Comparison of ENCODE assay signal across 24 cellular contexts in the genomic region with DNA sequence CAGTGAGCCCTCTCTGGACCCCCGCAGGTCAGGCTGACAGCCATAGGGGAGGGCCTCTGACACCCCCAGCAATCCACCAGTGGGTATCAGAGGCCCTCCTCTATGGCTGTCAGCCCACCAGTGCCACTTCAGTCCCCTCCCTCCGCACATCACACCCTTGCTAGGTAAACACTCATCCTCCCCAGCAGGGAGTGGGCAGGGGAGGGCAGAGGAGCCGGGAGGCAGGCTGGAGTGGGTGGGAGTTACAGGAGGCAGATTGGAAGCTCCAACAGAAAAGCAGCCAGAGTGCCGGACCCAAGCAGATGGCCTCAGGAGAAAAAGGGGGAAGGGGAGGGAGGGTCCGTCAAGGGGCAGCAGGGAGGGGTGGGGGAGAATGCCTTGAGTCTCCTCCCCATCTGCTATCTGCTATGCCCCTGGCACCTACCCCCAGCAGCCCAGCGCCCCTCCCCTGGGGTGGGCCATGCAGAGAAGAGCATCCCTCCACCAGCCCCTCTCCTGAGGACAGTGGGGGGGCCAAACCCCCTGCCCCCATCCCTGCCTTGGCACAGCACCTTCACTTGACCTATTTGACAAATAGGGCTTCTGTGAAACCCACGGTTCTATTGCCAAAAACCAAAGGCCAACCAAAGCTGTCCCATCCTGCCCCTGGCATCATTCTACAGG. TPM values are rescaled to one million over a fixed set of nuclear protein-coding genes. Genes with fewer than 3 reads are reported as not detected.
DNase-seq lines count a peak whose midpoint lies in the region; ATAC-seq and TF ChIP-seq lines count a peak whose summit lies in the region.
"Had no signal": no experiment of that assay in that cellular context is flagged by ENCODE, and none has a peak within 500 bp of the region (broad histone marks: within the 10 kb centered on the region; RNA-seq: fewer than 3 reads in every experiment).

No MANE protein-coding gene starts in this region.

- H3K27ac ChIP-seq in SK-N-SH (ENCODE audit: low read depth in 2 of 2, low read length in 1 of 2) = no peak overlapping the region
- H3K27ac ChIP-seq in angular gyrus (ENCODE audit: low read depth, low read length) = peak overlapping the region; percentile 45
- H3K27ac ChIP-seq: BLaER1, esophagus squamous epithelium, gastrocnemius medialis, HL-60, Peyer's patch, SK-N-MC, stomach had no signal

- H3F3A ChIP-seq in SK-N-SH (replicated peaks; ENCODE audit: insufficient read depth) = no peaks in the 10 kb centered on the region

- no peak for TF ChIP-seq RAD21 in SK-N-SH (IDR thresholded peaks at IDR 0.05; ENCODE audit: low read length)

- no peaks in the 10 kb centered on the region for H3K9me3 ChIP-seq in SK-N-SH
- H3K9me3 ChIP-seq: Caco-2, esophagus squamous epithelium, gastrocnemius medialis, Peyer's patch, stomach had no signal

- H3K9me2 ChIP-seq in SK-N-SH = no peaks in the 10 kb centered on the region

- no peaks in the 10 kb centered on the region for H3K79me2 ChIP-seq in SK-N-SH (ENCODE audit: insufficient read depth)

- no peak overlapping the region for H3K9ac ChIP-seq in SK-N-SH
- H3K9ac ChIP-seq: BLaER1 had no signal

- peaks cover 3% of the 10 kb centered on the region; the same call in 1 of the 2 replicates for H4K20me1 ChIP-seq in SK-N-SH (ENCODE audit: insufficient read depth)

- 7% methylated on average over 5 of the region's 7 CpGs for WGBS in SK-N-SH (ENCODE audit: low lambda C conversion rate)

- no peak overlapping the region for H3K4me3 ChIP-seq in SK-N-SH (ENCODE audit: low read depth in 2 of 2, low read length in 1 of 2)
- H3K4me3 ChIP-seq: BLaER1, esophagus squamous epithelium, gastrocnemius medialis, Peyer's patch, SK-N-MC, stomach had no signal

- DNase-seq in SK-N-SH (peak; percentile 48), GM13976 (ENCODE audit: low spot score) (peak; percentile 24), omental fat pad (ENCODE audit: low spot score) (peak; percentile 12), HUDEP-2 (lab: John Stamatoyannopoulos, UW; ENCODE audit: unreplicated experiment in 76 of 76) (no peak), SIG-M5 (lab: John Stamatoyannopoulos, UW) (no peak)
- DNase-seq: ACHN; activated CD8-positive, alpha-beta memory T cell treated with anti-CD3 and anti-CD28 coated beads, Interleukin-2, amount 50 U/mL, for 48 hours; Caco-2; effector memory CD8-positive, alpha-beta T cell; esophagus squamous epithelium; gastrocnemius medialis; kidney glomerular epithelial cell; NCI-H1436; stimulated activated CD4-positive, alpha-beta T cell treated with anti-CD3 and anti-CD28 coated beads, Interleukin-12 subunit alpha, Interleukin-12 subunit beta, amount 100 ng/mL, for 4 hours; stimulated activated CD4-positive, alpha-beta T cell treated with anti-CD3 and anti-CD28 coated beads, Interleukin-4, amount 100 ng/mL, for 4 hours; trophoblast cell had no signal

- CTCF ChIA-PET in SK-N-SH (lab: Yijun Ruan, JAX) = interaction anchor here (0.5 to 1.0 kb wide), 2 partner anchors 9 to 17 kb away, joined by 3 to 5 read pairs; no protein-coding TSS in a partner anchor

- peaks cover 0 to 10% of the 10 kb centered on the region in 2 experiments; a peak in 1 of 4 replicates for H3K4me1 ChIP-seq in SK-N-SH (ENCODE audit: control insufficient read depth in 1 of 2, insufficient read depth in 2 of 2, low read depth in 1 of 2, low read length in 1 of 2)
- H3K4me1 ChIP-seq: Caco-2, gastrocnemius medialis had no signal

- TF ChIP-seq CTCF in SK-N-SH (IDR thresholded peaks at IDR 0.05) (no peak), GM13976 (IDR thresholded peaks at IDR 0.05; ENCODE audit: borderline replicate concordance, control extremely low read depth, extremely low read depth, insufficient read depth, missing control alignments) (no peak), omental fat pad (IDR thresholded peaks at IDR 0.05) (no peak)

- no peak for TF ChIP-seq EP300 in SK-N-SH (IDR thresholded peaks at IDR 0.05; ENCODE audit: borderline replicate concordance in 1 of 2, low read depth in 1 of 2, low read length in 1 of 2)

- H2AFZ ChIP-seq in SK-N-SH (ENCODE audit: low read depth) = no peak overlapping the region

- H3K36me3 ChIP-seq in SK-N-SH (replicated peaks in 1 of 2; ENCODE audit: control insufficient read depth in 1 of 2, insufficient read depth in 2 of 2, low read length in 1 of 2) = no peaks in the 10 kb centered on the region
- H3K36me3 ChIP-seq: BLaER1, esophagus squamous epithelium, gastrocnemius medialis, Peyer's patch, stomach had no signal

- ATAC-seq in SK-N-SH treated with all-trans-retinoic acid at 6 μM for 48 hours (no peak), omental fat pad (ENCODE audit: low FRiP score) (no peak), GM18907 (IDR thresholded peaks at IDR 0.05; ENCODE audit: unreplicated experiment) (no peak)
- ATAC-seq: effector memory CD8-positive, alpha-beta T cell; gastrocnemius medialis had no signal

- H3K27me3 ChIP-seq in SK-N-SH (ENCODE audit: insufficient read depth) = peaks cover 39% of the 10 kb centered on the region

- in situ Hi-C loops in GM13976 (cut with MboI; ENCODE audit: low sequenced_read_pairs, unreplicated experiment) = no loop called here

- H3K4me2 ChIP-seq in SK-N-SH = no peak overlapping the region
- H3K4me2 ChIP-seq: BLaER1 had no signal

- POLR2A ChIA-PET in SK-N-SH (lab: Yijun Ruan, JAX) = no interaction called here

TF ChIP-seq in SK-N-SH, 30 proteins besides CTCF, POLR2A, EP300 and RAD21 (continues in another document):
- TF ChIP-seq RFX5 (IDR thresholded peaks at IDR 0.05; ENCODE audit: low read length) (no peak), SIN3A (IDR thresholded peaks at IDR 0.05; ENCODE audit: borderline replicate concordance, low read depth, low read length) (no peak), YY1 (IDR thresholded peaks at IDR 0.05; ENCODE audit: low read depth) (no peak), CHD2 (IDR thresholded peaks at IDR 0.05; ENCODE audit: low read length, partially characterized antibody) (no peak), NRF1 (IDR thresholded peaks at IDR 0.05; ENCODE audit: low read depth, low read length) (no peak), MXI1 (IDR thresholded peaks at IDR 0.05; ENCODE audit: low read depth, low read length) (no peak), ELF1 (IDR thresholded peaks at IDR 0.05) (no peak), TAF1 (IDR thresholded peaks at IDR 0.05; ENCODE audit: borderline replicate concordance, low read depth, low read length) (no peak), FOXM1 (IDR thresholded peaks at IDR 0.05; ENCODE audit: low read depth) (no peak)
- TF ChIP-seq, protein P1, sequence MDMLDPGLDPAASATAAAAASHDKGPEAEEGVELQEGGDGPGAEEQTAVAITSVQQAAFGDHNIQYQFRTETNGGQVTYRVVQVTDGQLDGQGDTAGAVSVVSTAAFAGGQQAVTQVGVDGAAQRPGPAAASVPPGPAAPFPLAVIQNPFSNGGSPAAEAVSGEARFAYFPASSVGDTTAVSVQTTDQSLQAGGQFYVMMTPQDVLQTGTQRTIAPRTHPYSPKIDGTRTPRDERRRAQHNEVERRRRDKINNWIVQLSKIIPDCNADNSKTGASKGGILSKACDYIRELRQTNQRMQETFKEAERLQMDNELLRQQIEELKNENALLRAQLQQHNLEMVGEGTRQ (IDR thresholded peaks at IDR 0.05; ENCODE audit: borderline replicate concordance, low read depth, low read length) = no peak
- TF ChIP-seq, protein P2, sequence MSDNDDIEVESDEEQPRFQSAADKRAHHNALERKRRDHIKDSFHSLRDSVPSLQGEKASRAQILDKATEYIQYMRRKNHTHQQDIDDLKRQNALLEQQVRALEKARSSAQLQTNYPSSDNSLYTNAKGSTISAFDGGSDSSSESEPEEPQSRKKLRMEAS (IDR thresholded peaks at IDR 0.05; ENCODE audit: low read depth) = no peak

TF ChIP-seq in SK-N-SH treated with all-trans-retinoic acid at 6 μM for 48 hours, 23 proteins besides CTCF, POLR2A, EP300 and RAD21 (continues in another document):
- TF ChIP-seq TOX (CRISPR knock-in tag; IDR thresholded peaks at IDR 0.05; ENCODE audit: borderline replicate concordance) = no peak
- TF ChIP-seq, protein P3, sequence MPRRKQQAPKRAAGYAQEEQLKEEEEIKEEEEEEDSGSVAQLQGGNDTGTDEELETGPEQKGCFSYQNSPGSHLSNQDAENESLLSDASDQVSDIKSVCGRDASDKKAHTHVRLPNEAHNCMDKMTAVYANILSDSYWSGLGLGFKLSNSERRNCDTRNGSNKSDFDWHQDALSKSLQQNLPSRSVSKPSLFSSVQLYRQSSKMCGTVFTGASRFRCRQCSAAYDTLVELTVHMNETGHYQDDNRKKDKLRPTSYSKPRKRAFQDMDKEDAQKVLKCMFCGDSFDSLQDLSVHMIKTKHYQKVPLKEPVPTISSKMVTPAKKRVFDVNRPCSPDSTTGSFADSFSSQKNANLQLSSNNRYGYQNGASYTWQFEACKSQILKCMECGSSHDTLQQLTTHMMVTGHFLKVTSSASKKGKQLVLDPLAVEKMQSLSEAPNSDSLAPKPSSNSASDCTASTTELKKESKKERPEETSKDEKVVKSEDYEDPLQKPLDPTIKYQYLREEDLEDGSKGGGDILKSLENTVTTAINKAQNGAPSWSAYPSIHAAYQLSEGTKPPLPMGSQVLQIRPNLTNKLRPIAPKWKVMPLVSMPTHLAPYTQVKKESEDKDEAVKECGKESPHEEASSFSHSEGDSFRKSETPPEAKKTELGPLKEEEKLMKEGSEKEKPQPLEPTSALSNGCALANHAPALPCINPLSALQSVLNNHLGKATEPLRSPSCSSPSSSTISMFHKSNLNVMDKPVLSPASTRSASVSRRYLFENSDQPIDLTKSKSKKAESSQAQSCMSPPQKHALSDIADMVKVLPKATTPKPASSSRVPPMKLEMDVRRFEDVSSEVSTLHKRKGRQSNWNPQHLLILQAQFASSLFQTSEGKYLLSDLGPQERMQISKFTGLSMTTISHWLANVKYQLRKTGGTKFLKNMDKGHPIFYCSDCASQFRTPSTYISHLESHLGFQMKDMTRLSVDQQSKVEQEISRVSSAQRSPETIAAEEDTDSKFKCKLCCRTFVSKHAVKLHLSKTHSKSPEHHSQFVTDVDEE (CRISPR knock-in tag; IDR thresholded peaks at IDR 0.05) = no peak
- no peak for TF ChIP-seq TCF4 (CRISPR knock-in tag; IDR thresholded peaks at IDR 0.05; ENCODE audit: borderline replicate concordance)
- no peak for TF ChIP-seq ZNF8 (CRISPR knock-in tag; IDR thresholded peaks at IDR 0.05)
- TF ChIP-seq OSR1 (CRISPR knock-in tag; IDR thresholded peaks at IDR 0.05) = no peak
- no peak for TF ChIP-seq RARB (CRISPR knock-in tag; IDR thresholded peaks at IDR 0.05)

RNA-seq across cellular contexts. Expression of a gene that starts 2.4 kb away (rescaled TPM):
- polyA plus RNA-seq in SK-N-SH (2012; rRNA removed) = not detected in 2 replicates
- polyA plus RNA-seq in SK-N-SH (2012; cell fraction: cytosol; rRNA removed) = 0.01 TPM in 1 of 2 replicates, not detected in the other
- not detected in 2 replicates for polyA plus RNA-seq in SK-N-SH (2012; cell fraction: nucleus; rRNA removed)
- 1 to 10 TPM in 2 of 4 donors, under 1 TPM in 2; 0.28 to 2.8 (median 0.92) TPM for total RNA-seq in omental fat pad

Comparison
In these comparisons a context has a peak if more than half of its experiments do, and no peak if none do; other contexts are left out.
1. DNase-seq: peak in SK-N-SH (single experiment), GM13976 (single experiment) and omental fat pad (single experiment); none in HUDEP-2 (0 of 76) and SIG-M5 (single experiment).